ENCODE assay signal across 27 cellular contexts in genomic region chr16:86068722-86069121, GRCh38.
"Had no signal": no experiment of that assay in that cellular context is flagged by ENCODE, and none has a peak within 500 bp of the region (broad histone marks: within the 10 kb centered on the region; RNA-seq: fewer than 3 reads in every experiment).

No MANE protein-coding gene starts in this region.

- H3K4me3 ChIP-seq: ascending aorta had no signal

- H3K4me1 ChIP-seq: ascending aorta had no signal

- H3K9me3 ChIP-seq: ascending aorta had no signal

- H3K36me3 ChIP-seq: ascending aorta had no signal

- H3K27ac ChIP-seq: ascending aorta, VCaP had no signal

- H3K27me3 ChIP-seq: ascending aorta had no signal

- DNase-seq: activated B cell treated with CpG ODN at 0.5 μM for 24 hours; activated CD4-positive, alpha-beta memory T cell treated with anti-CD3 and anti-CD28 coated beads, Interleukin-2, amount 10 ng/mL, durations not matched to agents 7 days and 5 days; activated CD4-positive, alpha-beta T cell treated with anti-CD3 and anti-CD28 coated beads for 1 hour; activated CD4-positive, alpha-beta T cell treated with anti-CD3 and anti-CD28 coated beads for 36 hours; activated CD4-positive, alpha-beta T cell treated with anti-CD3 and anti-CD28 coated beads for 48 hours; activated CD4-positive, alpha-beta T cell treated with anti-CD3 and anti-CD28 coated beads, Interleukin-2, amount 10 ng/mL, durations not matched to agents 7 days and 5 days; activated CD4-positive, alpha-beta T cell treated with anti-CD3 and anti-CD28 coated beads, Interleukin-2, amount 50 U/mL, for 48 hours; activated CD8-positive, alpha-beta memory T cell treated with anti-CD3 and anti-CD28 coated beads for 24 hours; activated CD8-positive, alpha-beta memory T cell treated with anti-CD3 and anti-CD28 coated beads, Interleukin-2, amount 10 ng/mL, durations not matched to agents 7 days and 5 days; activated CD8-positive, alpha-beta memory T cell treated with anti-CD3 and anti-CD28 coated beads, Interleukin-2, amount 50 U/mL, for 48 hours; activated CD8-positive, alpha-beta T cell treated with anti-CD3 and anti-CD28 coated beads, Interleukin-2, amount 10 ng/mL, durations not matched to agents 7 days and 5 days; activated effector memory CD4-positive, alpha-beta T cell treated with Interleukin-2 at 50 U/mL for 16 hours; activated gamma-delta T cell; activated naive CD4-positive, alpha-beta T cell treated with anti-CD3 and anti-CD28 coated beads, Interleukin-2, amount 10 ng/mL, durations not matched to agents 7 days and 5 days; activated naive CD4-positive, alpha-beta T cell treated with Interleukin-2 at 50 U/mL for 16 hours; activated naive CD8-positive, alpha-beta T cell treated with anti-CD3 and anti-CD28 coated beads, Interleukin-2, amount 10 ng/mL, durations not matched to agents 7 days and 5 days; activated naive CD8-positive, alpha-beta T cell treated with anti-CD3 and anti-CD28 coated beads, Interleukin-2, amount 50 U/mL, for 24 hours; activated T-cell treated with anti-CD3 and anti-CD28 coated beads, Interleukin-2, amount 50 U/mL, for 24 hours; activated T-cell treated with anti-CD3 and anti-CD28 coated beads, Interleukin-2, amount 50 U/mL, for 48 hours; amygdala; anterior cingulate cortex; central memory CD4-positive, alpha-beta T cell; T-helper 1 cell; T-helper 2 cell; T-helper 9 cell had no signal

- ATAC-seq: activated CD4-positive, alpha-beta T cell treated with anti-CD3 and anti-CD28 coated beads for 36 hours; activated CD8-positive, alpha-beta memory T cell treated with anti-CD3 and anti-CD28 coated beads, Interleukin-2, amount 10 ng/mL, durations not matched to agents 7 days and 5 days; activated CD8-positive, alpha-beta T cell treated with anti-CD3 and anti-CD28 coated beads, Interleukin-2, amount 10 ng/mL, durations not matched to agents 7 days and 5 days; activated naive CD8-positive, alpha-beta T cell treated with anti-CD3 and anti-CD28 coated beads, Interleukin-2, amount 50 U/mL, for 24 hours had no signal
